In the genomic region with DNA sequence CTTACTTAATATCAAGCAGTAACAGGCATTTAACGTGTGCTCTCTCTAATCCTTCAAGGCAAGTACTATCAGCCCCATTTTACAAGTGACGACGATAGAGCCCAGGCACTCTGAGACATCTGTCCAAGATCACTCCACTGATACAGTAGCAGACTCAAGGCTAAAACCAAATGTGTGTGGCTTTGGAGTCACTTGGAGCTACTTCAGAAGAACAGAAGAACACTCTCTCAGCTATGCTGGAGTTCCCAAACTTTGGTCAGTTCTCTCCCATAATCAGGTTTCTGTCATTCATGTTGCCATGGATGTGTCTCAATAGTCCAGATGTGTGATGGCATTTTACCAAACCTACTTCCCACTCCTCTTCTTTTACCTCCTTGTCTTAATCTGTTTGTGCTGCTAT, we compare ENCODE assay signal across 22 cellular contexts. TPM values are rescaled to one million over a fixed set of nuclear protein-coding genes. Genes with fewer than 3 reads are reported as not detected.
DNase-seq lines count a peak whose midpoint lies in the region; ATAC-seq and TF ChIP-seq lines count a peak whose summit lies in the region.
"Had no signal": no experiment of that assay in that cellular context is flagged by ENCODE, and none has a peak within 500 bp of the region (broad histone marks: within the 10 kb centered on the region; RNA-seq: fewer than 3 reads in every experiment).

No MANE protein-coding gene starts in this region.

- DNase-seq in NCI-H524 (lab: John Stamatoyannopoulos, UW) (peak; percentile 7 to 33), NCI-H524 treated with DMSO at 0.1 percent for 48 hours (lab: John Stamatoyannopoulos, UW) (peak; percentile 1), gastrocnemius medialis (no peak), tibial artery (no peak), thyroid gland (no peak)
- DNase-seq: ACHN; BE2C; C1 segment of cervical spinal cord; CD4-positive, CD25-positive, alpha-beta regulatory T cell; CD8-positive, alpha-beta memory T cell; COR-L47; DMS 273 treated with DMSO at 0.1 percent for 48 hours; DMS53; DND-41; EL; HCEC 1CT had no signal

- TF ChIP-seq EP300 in gastroesophageal sphincter (IDR thresholded peaks at IDR 0.05): no peak

- H3K4me3 ChIP-seq in gastroesophageal sphincter: peak overlapping the region in 1 of 2 donors; percentile 15
- H3K4me3 ChIP-seq in gastrocnemius medialis: no peak overlapping the region
- no peak overlapping the region for H3K4me3 ChIP-seq in tibial artery
- H3K4me3 ChIP-seq in thyroid gland (replicated peaks in 1 of 3): no peak overlapping the region
- H3K4me3 ChIP-seq: GM12878, GM23338 had no signal

- ATAC-seq in gastroesophageal sphincter (no peak), gastrocnemius medialis (no peak), GM19452 (IDR thresholded peaks at IDR 0.05; ENCODE audit: unreplicated experiment) (no peak)
- ATAC-seq: GM12878, GM23338 had no signal

- H3K27ac ChIP-seq in gastroesophageal sphincter (peak overlapping the region in 3 of 4 donors; percentile 5 to 50 (median 18)), gastrocnemius medialis (peak overlapping the region in 3 of 4 donors; percentile 5 to 22 (median 8)), tibial artery (no peak overlapping the region), thyroid gland (no peak overlapping the region)

- intact Hi-C loops in gastrocnemius medialis (cut with DNase I; ENCODE audit: low total_unique reads): no loop called here
- intact Hi-C loops in tibial artery (cut with DNase I; ENCODE audit: low total_unique reads): no loop called here
- intact Hi-C loops in thyroid gland (cut with DNase I): no loop called here

- no peaks in the 10 kb centered on the region for H3K36me3 ChIP-seq in gastroesophageal sphincter
- H3K36me3 ChIP-seq in gastrocnemius medialis: no peaks in the 10 kb centered on the region
- no peaks in the 10 kb centered on the region for H3K36me3 ChIP-seq in tibial artery
- no peaks in the 10 kb centered on the region for H3K36me3 ChIP-seq in thyroid gland
- H3K36me3 ChIP-seq: BE2C had no signal

- TF ChIP-seq POLR2A in gastroesophageal sphincter (IDR thresholded peaks at IDR 0.05) (no peak), gastrocnemius medialis (IDR thresholded peaks at IDR 0.05) (no peak), thyroid gland (IDR thresholded peaks at IDR 0.05) (no peak)

- H3K27me3 ChIP-seq in gastroesophageal sphincter: no peaks in the 10 kb centered on the region
- no peaks in the 10 kb centered on the region for H3K27me3 ChIP-seq in gastrocnemius medialis
- H3K27me3 ChIP-seq in tibial artery: no peaks in the 10 kb centered on the region
- no peaks in the 10 kb centered on the region for H3K27me3 ChIP-seq in thyroid gland
- H3K27me3 ChIP-seq: BE2C had no signal

- H3K9me3 ChIP-seq in gastroesophageal sphincter (no peaks in the 10 kb centered on the region), gastrocnemius medialis (peaks cover 0 to 4% (median 0%) of the 10 kb centered on the region in 3 donors), tibial artery (no peaks in the 10 kb centered on the region), thyroid gland (no peaks in the 10 kb centered on the region)
- H3K9me3 ChIP-seq: BE2C had no signal

- TF ChIP-seq CTCF in gastroesophageal sphincter (IDR thresholded peaks at IDR 0.05) (no peak), gastrocnemius medialis (IDR thresholded peaks at IDR 0.05 in 4 of 5, conservative IDR thresholded peaks at IDR 0.05 in 1 of 5) (no peak), tibial artery (IDR thresholded peaks at IDR 0.05) (no peak), thyroid gland (IDR thresholded peaks at IDR 0.05) (no peak)

- WGBS in gastroesophageal sphincter (ENCODE audit: low coverage in 1 of 2), 2 donors: 57 to 84% methylated on average over 1 to 2 of the region's 3 CpGs
- 80 to 85% methylated on average over 3 of the region's 3 CpGs for WGBS in thyroid gland, 2 donors

- H3K4me1 ChIP-seq in gastroesophageal sphincter: peaks cover 0 to 27% (median 3%) of the 10 kb centered on the region in 3 donors
- H3K4me1 ChIP-seq in gastrocnemius medialis: no peaks in the 10 kb centered on the region
- H3K4me1 ChIP-seq in tibial artery: no peaks in the 10 kb centered on the region
- H3K4me1 ChIP-seq in thyroid gland: no peaks in the 10 kb centered on the region
- H3K4me1 ChIP-seq: BE2C had no signal

- in situ Hi-C loops in gastrocnemius medialis (cut with MboI; ENCODE audit: low sequenced_read_pairs in 4 of 4): no loop called here

RNA-seq across cellular contexts. Expression of gene PID1, which starts 39.6 kb away (rescaled TPM):
- total RNA-seq in gastroesophageal sphincter (10 to 100 TPM; 34.4 to 62.4 (median 54.9) TPM), gastrocnemius medialis (10 to 100 TPM; 11.3 to 24.3 (median 19.5) TPM), thyroid gland (10 to 100 TPM; 14.5 to 49.7 (median 20.7) TPM)
- total RNA-seq: CD4-positive, CD25-positive, alpha-beta regulatory T cell; CD8-positive, alpha-beta memory T cell; G401; GM12878; HT-29 had no signal

Comparison
In these comparisons a context has a peak if more than half of its experiments do, and no peak if none do; other contexts are left out.
1. DNase-seq: peak in NCI-H524 (2 of 2) and NCI-H524 treated with DMSO at 0.1 percent for 48 hours (single experiment); none in gastrocnemius medialis (0 of 2), tibial artery (0 of 2) and thyroid gland (0 of 2).
2. H3K27ac ChIP-seq: peak in gastroesophageal sphincter (3 of 4) and gastrocnemius medialis (3 of 4); none in tibial artery (0 of 2) and thyroid gland (0 of 3).